In genomic region chr2:212328129-212328528, GRCh38 we compare ENCODE assay signal across 11 cellular contexts.
"Had no signal": no experiment of that assay in that cellular context is flagged by ENCODE, and none has a peak within 500 bp of the region (broad histone marks: within the 10 kb centered on the region; RNA-seq: fewer than 3 reads in every experiment).

No MANE protein-coding gene starts in this region.

- H3K36me3 ChIP-seq: spleen had no signal

- H3K4me3 ChIP-seq: psoas muscle, spleen had no signal

- ATAC-seq: psoas muscle; sciatic nerve; stimulated activated effector memory CD8-positive, alpha-beta T cell treated with anti-CD3 and anti-CD28 coated beads, Interleukin-12 subunit alpha, Interleukin-12 subunit beta, amount 100 ng/mL, for 72 hours had no signal

- H3K27ac ChIP-seq: psoas muscle, spleen, VCaP had no signal

- FAIRE-seq: kidney had no signal

- H3K9me3 ChIP-seq: psoas muscle, spleen had no signal

- H3K4me1 ChIP-seq: spleen had no signal

- DNase-seq: activated CD4-positive, alpha-beta T cell treated with anti-CD3 and anti-CD28 coated beads, Interleukin-2, amount 50 U/mL, for 48 hours; activated naive CD4-positive, alpha-beta T cell treated with anti-CD3 and anti-CD28 coated beads, Interleukin-2, amount 10 ng/mL, durations not matched to agents 7 days and 5 days; endodermal cell; hypothalamus; kidney; psoas muscle; spleen; T-helper 1 cell had no signal

- H3K27me3 ChIP-seq: spleen had no signal
